In genomic region chr19:39824143-39825092, GRCh38 we compare ENCODE assay signal across 8 cellular contexts. TPM values are rescaled to one million over a fixed set of nuclear protein-coding genes. Genes with fewer than 3 reads are reported as not detected.
DNase-seq lines count a peak whose midpoint lies in the region; ATAC-seq and TF ChIP-seq lines count a peak whose summit lies in the region.

No MANE protein-coding gene starts in this region.

- H3K9me3 ChIP-seq in Karpas-422 (ENCODE audit: low read length) (no peaks in the 10 kb centered on the region), thoracic aorta (no peaks in the 10 kb centered on the region)

- H3K27ac ChIP-seq in Karpas-422 (ENCODE audit: low read length) (no peak overlapping the region), thoracic aorta (peak overlapping the region; percentile 38 to 67)

- no peaks in the 10 kb centered on the region for H3K9me2 ChIP-seq in Karpas-422 (replicated peaks; ENCODE audit: insufficient read depth, low read length)

- H3K9ac ChIP-seq in Karpas-422 (ENCODE audit: low read length): peak overlapping the region; percentile 58

- H3K27me3 ChIP-seq in Karpas-422 (ENCODE audit: low read length) (no peaks in the 10 kb centered on the region), thoracic aorta (replicated peaks; ENCODE audit: insufficient read depth) (no peaks in the 10 kb centered on the region)

- H3K36me3 ChIP-seq in Karpas-422 (ENCODE audit: insufficient read depth, low read length) (peaks cover 28% of the 10 kb centered on the region), thoracic aorta (peaks cover 15% of the 10 kb centered on the region)

- ATAC-seq in GM21576 (IDR thresholded peaks at IDR 0.05; ENCODE audit: unreplicated experiment) (peak; percentile 84), Right ventricle myocardium superior (ENCODE audit: poor library complexity) (peak; percentile 96), thoracic aorta (ENCODE audit: insufficient number of reproducible peaks, low FRiP score, low read depth) (peak; percentile 99)
- peak; percentile 97 to 99 for ATAC-seq in activated naive CD4-positive, alpha-beta T cell treated with anti-CD3 and anti-CD28 coated beads, Interleukin-2, amount 50 U/mL, for 72 hours

- H3K27ac Mint-ChIP-seq in activated naive CD4-positive, alpha-beta T cell treated with anti-CD3 and anti-CD28 coated beads, Interleukin-2, amount 50 U/mL, for 72 hours: no peak overlapping the region
- H3K27ac Mint-ChIP-seq in osteocyte (ENCODE audit: unreplicated experiment): no peak overlapping the region

- no peaks in the 10 kb centered on the region for H4K20me1 ChIP-seq in Karpas-422 (ENCODE audit: insufficient read depth, low read depth, low read length)

- no peaks in the 10 kb centered on the region for H3K4me1 Mint-ChIP-seq in osteocyte (ENCODE audit: unreplicated experiment)

- no peaks in the 10 kb centered on the region for H3K27me3 Mint-ChIP-seq in osteocyte (ENCODE audit: unreplicated experiment)

- no peak for TF ChIP-seq CTCF in osteocyte (IDR thresholded peaks at IDR 0.05)
- peak; percentile 28 for TF ChIP-seq CTCF in thoracic aorta (IDR thresholded peaks at IDR 0.05)

- DNase-seq in DMS53 (lab: John Stamatoyannopoulos, UW) (peak; percentile 99), Karpas-422 (peak; percentile 88), SK-MEL-5 (ENCODE audit: low read depth, low spot score) (peak; percentile 94), Right ventricle myocardium superior (peak; percentile 90), osteocyte (ENCODE audit: extremely low spot score, unreplicated experiment) (peak; percentile 92), thoracic aorta (ENCODE audit: low spot score) (peak; percentile 85)
- peak; percentile 82 to 86 for DNase-seq in activated naive CD4-positive, alpha-beta T cell treated with anti-CD3 and anti-CD28 coated beads, Interleukin-2, amount 50 U/mL, for 72 hours (ENCODE audit: low spot score in 2 of 2)

- intact Hi-C loops in Right ventricle myocardium superior (cut with DNase I): no loop called here

- H3K4me1 ChIP-seq in Karpas-422 (ENCODE audit: low read length) (peaks cover 34% of the 10 kb centered on the region), thoracic aorta (ENCODE audit: control insufficient read depth in 1 of 2, low read depth in 2 of 2) (peaks cover 3 to 13% of the 10 kb centered on the region in 2 donors)

- H3K9me3 Mint-ChIP-seq in activated naive CD4-positive, alpha-beta T cell treated with anti-CD3 and anti-CD28 coated beads, Interleukin-2, amount 50 U/mL, for 72 hours: no peaks in the 10 kb centered on the region
- H3K9me3 Mint-ChIP-seq in osteocyte (ENCODE audit: unreplicated experiment): no peaks in the 10 kb centered on the region

- peak overlapping the region; percentile 58 for H3K4me2 ChIP-seq in Karpas-422 (ENCODE audit: low read depth, low read length, poor library complexity, severe bottlenecking)

- no peaks in the 10 kb centered on the region for H3K36me3 Mint-ChIP-seq in activated naive CD4-positive, alpha-beta T cell treated with anti-CD3 and anti-CD28 coated beads, Interleukin-2, amount 50 U/mL, for 72 hours
- H3K36me3 Mint-ChIP-seq in osteocyte (ENCODE audit: unreplicated experiment): peaks cover 19% of the 10 kb centered on the region

- H3K4me3 Mint-ChIP-seq in osteocyte (ENCODE audit: unreplicated experiment): no peak overlapping the region

- no peaks in the 10 kb centered on the region for H3K79me2 ChIP-seq in Karpas-422 (ENCODE audit: low read length)

- H3K4me3 ChIP-seq in Karpas-422 (ENCODE audit: low read length): peak overlapping the region; percentile 63
- peak overlapping the region; percentile 75 for H3K4me3 ChIP-seq in thoracic aorta

- H2AFZ ChIP-seq in Karpas-422 (ENCODE audit: low read length): no peak overlapping the region

- in situ Hi-C loops in SK-MEL-5 (cut with HindIII; ENCODE audit: low pct_unique_long_range_greater_than_20kb, low sequenced_read_pairs): no loop called here

RNA-seq across cellular contexts. Expression of gene DYRK1B, which starts 9.5 kb away (rescaled TPM):
- 10.9 and 30.3 TPM in 2 replicates for total RNA-seq in Karpas-422 (2014; rRNA removed; shearing (Covaris generic); ENCODE audit: low replicate concordance)
- 7.6 and 9.0 TPM in 2 replicates for total RNA-seq in SK-MEL-5 (2014; rRNA removed; shearing (Covaris generic))
- 13.7 and 14.0 TPM in 2 replicates for polyA plus RNA-seq in SK-MEL-5 (2015; cell fraction: cytosol; rRNA removed)
- polyA plus RNA-seq in SK-MEL-5 (2015; cell fraction: nucleus; rRNA removed): 5.6 and 32.5 TPM in 2 replicates
- 10 to 100 TPM in 1 of 2 donors, 1 to 10 TPM in 1; 8.9 to 10.3 TPM for total RNA-seq in activated naive CD4-positive, alpha-beta T cell treated with anti-CD3 and anti-CD28 coated beads, Interleukin-2, amount 50 U/mL, for 72 hours
- total RNA-seq in Right ventricle myocardium superior (16.8 TPM), osteocyte (31.7 and 34.0 TPM in 2 replicates), thoracic aorta (10 to 100 TPM in 1 of 2 donors, 1 to 10 TPM in 1; 8.9 to 10.2 TPM)

RNA-seq across cellular contexts. Expression of gene FBL, which starts 21.8 kb away (rescaled TPM):
- total RNA-seq in Karpas-422 (2014; rRNA removed; shearing (Covaris generic); ENCODE audit: low replicate concordance): 359 and 384 TPM in 2 replicates
- total RNA-seq in SK-MEL-5 (2014; rRNA removed; shearing (Covaris generic)): 188 and 191 TPM in 2 replicates
- polyA plus RNA-seq in SK-MEL-5 (2015; cell fraction: cytosol; rRNA removed): 207 and 291 TPM in 2 replicates
- 51.7 and 52.7 TPM in 2 replicates for polyA plus RNA-seq in SK-MEL-5 (2015; cell fraction: nucleus; rRNA removed)
- 100 to 1,000 TPM; 515 to 771 TPM for total RNA-seq in activated naive CD4-positive, alpha-beta T cell treated with anti-CD3 and anti-CD28 coated beads, Interleukin-2, amount 50 U/mL, for 72 hours
- total RNA-seq in Right ventricle myocardium superior: 52.9 TPM
- total RNA-seq in osteocyte: 161 and 172 TPM in 2 replicates
- 100 to 1,000 TPM in 1 of 2 donors, 10 to 100 TPM in 1; 52.7 to 103 TPM for total RNA-seq in thoracic aorta

RNA-seq across cellular contexts. Expression of gene LEUTX, which starts 45.8 kb away (rescaled TPM):
- not detected in 2 replicates for total RNA-seq in Karpas-422 (2014; rRNA removed; shearing (Covaris generic); ENCODE audit: low replicate concordance)
- total RNA-seq in SK-MEL-5 (2014; rRNA removed; shearing (Covaris generic)): not detected in 2 replicates
- not detected in 2 replicates for polyA plus RNA-seq in SK-MEL-5 (2015; cell fraction: cytosol; rRNA removed)
- not detected in 2 replicates for polyA plus RNA-seq in SK-MEL-5 (2015; cell fraction: nucleus; rRNA removed)
- not detected for total RNA-seq in activated naive CD4-positive, alpha-beta T cell treated with anti-CD3 and anti-CD28 coated beads, Interleukin-2, amount 50 U/mL, for 72 hours
- total RNA-seq in Right ventricle myocardium superior (not detected), osteocyte (not detected in 2 replicates), thoracic aorta (not detected)
